12 cellular contexts compared by ENCODE assay signal in the genomic region with DNA sequence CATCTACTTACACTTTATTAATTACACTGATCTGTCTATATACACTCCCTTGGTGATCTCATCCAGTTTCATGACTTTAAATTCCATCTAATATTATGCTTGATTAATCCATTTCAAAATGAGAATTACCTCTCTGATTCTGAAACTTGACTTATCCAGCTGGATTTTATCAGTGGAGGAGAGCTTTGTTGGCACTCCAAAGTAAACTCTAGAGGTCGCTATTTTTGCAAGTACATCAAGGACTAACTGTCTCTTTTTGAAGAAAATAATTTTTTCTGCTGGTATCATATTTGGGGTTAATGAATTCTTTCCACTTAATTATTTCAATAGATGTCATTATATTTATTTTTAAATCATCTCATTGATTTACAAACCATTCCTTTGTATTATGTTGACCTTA.
DNase-seq lines count a peak whose midpoint lies in the region; ATAC-seq and TF ChIP-seq lines count a peak whose summit lies in the region.
"Had no signal": no experiment of that assay in that cellular context is flagged by ENCODE, and none has a peak within 500 bp of the region (broad histone marks: within the 10 kb centered on the region; RNA-seq: fewer than 3 reads in every experiment).

No MANE protein-coding gene starts in this region.

- H3K27me3 ChIP-seq in GM23338 (ENCODE audit: insufficient read depth) (no peaks in the 10 kb centered on the region), RWPE2 (ENCODE audit: insufficient read depth, poor library complexity, severe bottlenecking) (no peaks in the 10 kb centered on the region)

- no peaks in the 10 kb centered on the region for H3K9me2 ChIP-seq in GM23338 (ENCODE audit: insufficient read depth)

- TF ChIP-seq CTCF in AG10803 (conservative IDR thresholded peaks at IDR 0.05; ENCODE audit: low read length), result peak; percentile 47
- TF ChIP-seq CTCF in GM23338 (conservative IDR thresholded peaks at IDR 0.05; ENCODE audit: low read depth in 2 of 2), result peak; percentile 59 to 85
- TF ChIP-seq CTCF in RWPE2 (IDR thresholded peaks at IDR 0.05; ENCODE audit: poor library complexity, severe bottlenecking), result peak; percentile 41
- peak; percentile 64 for TF ChIP-seq CTCF in glutamatergic neuron (IDR thresholded peaks at IDR 0.05; ENCODE audit: partially characterized antibody, unreplicated experiment)

- H3K4me1 Mint-ChIP-seq in GM23338, result peaks cover 4% of the 10 kb centered on the region; the same call in 1 of the 3 replicates
- H3K4me1 Mint-ChIP-seq in glutamatergic neuron (ENCODE audit: low read depth, unreplicated experiment), result no peaks in the 10 kb centered on the region

- no peaks in the 10 kb centered on the region for H3K79me2 ChIP-seq in GM23338 (replicated peaks; ENCODE audit: insufficient read depth)

- no peak overlapping the region for H3K4me2 ChIP-seq in GM23338

- H3K4me3 ChIP-seq in AG10803 (ENCODE audit: low read length) (no peak overlapping the region), GM23338 (no peak overlapping the region), RWPE2 (ENCODE audit: severe bottlenecking) (no peak overlapping the region)
- H3K4me3 ChIP-seq: left ventricle myocardium inferior had no signal

- no peaks in the 10 kb centered on the region for H3K9me3 ChIP-seq in RWPE2 (ENCODE audit: severe bottlenecking)
- H3K9me3 ChIP-seq: left ventricle myocardium inferior had no signal

- H3K36me3 ChIP-seq in GM23338 (ENCODE audit: insufficient read depth) (no peaks in the 10 kb centered on the region), RWPE2 (ENCODE audit: low read depth) (no peaks in the 10 kb centered on the region)
- H3K36me3 ChIP-seq: left ventricle myocardium inferior had no signal

- no peak overlapping the region for H2AFZ ChIP-seq in GM23338

- ATAC-seq in GM23338 (no peak), RWPE2 (ENCODE audit: low read depth) (no peak), GM21717 (IDR thresholded peaks at IDR 0.05; ENCODE audit: unreplicated experiment) (no peak)
- ATAC-seq in activated naive CD4-positive, alpha-beta T cell treated with anti-CD3 and anti-CD28 coated beads, Interleukin-2, amount 50 U/mL, for 72 hours, result no peak
- ATAC-seq: activated CD8-positive, alpha-beta T cell treated with anti-CD3 and anti-CD28 coated beads for 36 hours; right cardiac atrium had no signal

- peaks cover 4% of the 10 kb centered on the region; the same call in 1 of the 2 replicates for H3K4me1 ChIP-seq in GM23338 (ENCODE audit: insufficient read depth)
- no peaks in the 10 kb centered on the region for H3K4me1 ChIP-seq in RWPE2 (ENCODE audit: insufficient read depth, poor library complexity, severe bottlenecking)
- H3K4me1 ChIP-seq: left ventricle myocardium inferior had no signal

- H3K9me3 Mint-ChIP-seq in GM23338, result no peaks in the 10 kb centered on the region
- H3K9me3 Mint-ChIP-seq in glutamatergic neuron (ENCODE audit: unreplicated experiment), result no peaks in the 10 kb centered on the region
- no peaks in the 10 kb centered on the region for H3K9me3 Mint-ChIP-seq in activated naive CD4-positive, alpha-beta T cell treated with anti-CD3 and anti-CD28 coated beads, Interleukin-2, amount 50 U/mL, for 72 hours
- H3K9me3 Mint-ChIP-seq: activated CD8-positive, alpha-beta T cell treated with anti-CD3 and anti-CD28 coated beads for 36 hours had no signal

- H3K27me3 Mint-ChIP-seq in GM23338 (ENCODE audit: insufficient read depth, low read depth, poor library complexity) (no peaks in the 10 kb centered on the region), glutamatergic neuron (ENCODE audit: unreplicated experiment) (no peaks in the 10 kb centered on the region)
- H3K27me3 Mint-ChIP-seq: activated CD8-positive, alpha-beta T cell treated with anti-CD3 and anti-CD28 coated beads for 36 hours had no signal

- no peaks in the 10 kb centered on the region for H3F3A ChIP-seq in GM23338 (replicated peaks; ENCODE audit: low read depth)

- H4K20me1 ChIP-seq in GM23338 (replicated peaks; ENCODE audit: insufficient read depth), result no peaks in the 10 kb centered on the region

- DNase-seq in AG10803 (ENCODE audit: low read depth), result peak; percentile 10
- DNase-seq in GM23338 (ENCODE audit: low spot score), result peak; percentile 69
- no peak for DNase-seq in RWPE2 (ENCODE audit: low spot score)
- no peak for DNase-seq in glutamatergic neuron
- DNase-seq in activated naive CD4-positive, alpha-beta T cell treated with anti-CD3 and anti-CD28 coated beads, Interleukin-2, amount 50 U/mL, for 72 hours (ENCODE audit: low spot score in 2 of 2), result no peak
- no peak for DNase-seq in substantia nigra (lab: John Stamatoyannopoulos, UW)
- DNase-seq in NK-92 (lab: John Stamatoyannopoulos, UW; ENCODE audit: unreplicated experiment), result no peak
- DNase-seq: activated CD8-positive, alpha-beta T cell treated with anti-CD3 and anti-CD28 coated beads for 36 hours; left ventricle myocardium inferior; right cardiac atrium had no signal

- H3K36me3 Mint-ChIP-seq in GM23338 (ENCODE audit: low read depth) (no peaks in the 10 kb centered on the region), glutamatergic neuron (ENCODE audit: unreplicated experiment) (no peaks in the 10 kb centered on the region)
- no peaks in the 10 kb centered on the region for H3K36me3 Mint-ChIP-seq in activated naive CD4-positive, alpha-beta T cell treated with anti-CD3 and anti-CD28 coated beads, Interleukin-2, amount 50 U/mL, for 72 hours

- H3K27ac ChIP-seq in GM23338 (ENCODE audit: low read depth), result no peak overlapping the region
- no peak overlapping the region for H3K27ac ChIP-seq in RWPE2 (ENCODE audit: poor library complexity, severe bottlenecking)
- no peak overlapping the region for H3K27ac ChIP-seq in substantia nigra (ENCODE audit: low read depth, low read length, poor library complexity, severe bottlenecking)
- H3K27ac ChIP-seq: epithelial cell of prostate, left ventricle myocardium inferior had no signal

- no peak overlapping the region for H3K27ac Mint-ChIP-seq in GM23338
- no peak overlapping the region for H3K27ac Mint-ChIP-seq in glutamatergic neuron (ENCODE audit: unreplicated experiment)
- H3K27ac Mint-ChIP-seq in activated naive CD4-positive, alpha-beta T cell treated with anti-CD3 and anti-CD28 coated beads, Interleukin-2, amount 50 U/mL, for 72 hours, result no peak overlapping the region
- H3K27ac Mint-ChIP-seq: activated CD8-positive, alpha-beta T cell treated with anti-CD3 and anti-CD28 coated beads for 36 hours had no signal

- H3K4me3 Mint-ChIP-seq in GM23338 (no peak overlapping the region), glutamatergic neuron (ENCODE audit: unreplicated experiment) (no peak overlapping the region)
- H3K4me3 Mint-ChIP-seq: activated CD8-positive, alpha-beta T cell treated with anti-CD3 and anti-CD28 coated beads for 36 hours had no signal

TF ChIP-seq in GM23338, 12 proteins besides CTCF, POLR2A, EP300 and RAD21 (continues in another document):
- TF ChIP-seq EZH2phosphoT487 (IDR thresholded peaks at IDR 0.05; ENCODE audit: unreplicated experiment) (no peak), POLR2AphosphoS5 (IDR thresholded peaks at IDR 0.05; ENCODE audit: low read depth) (no peak), ZNF114 (CRISPR knock-in tag; IDR thresholded peaks at IDR 0.05) (no peak), CREB1 (CRISPR knock-in tag; IDR thresholded peaks at IDR 0.05; ENCODE audit: low read depth) (no peak), EZH2 (IDR thresholded peaks at IDR 0.05; ENCODE audit: low read depth, unreplicated experiment) (no peak)
- TF ChIP-seq, protein P1, sequence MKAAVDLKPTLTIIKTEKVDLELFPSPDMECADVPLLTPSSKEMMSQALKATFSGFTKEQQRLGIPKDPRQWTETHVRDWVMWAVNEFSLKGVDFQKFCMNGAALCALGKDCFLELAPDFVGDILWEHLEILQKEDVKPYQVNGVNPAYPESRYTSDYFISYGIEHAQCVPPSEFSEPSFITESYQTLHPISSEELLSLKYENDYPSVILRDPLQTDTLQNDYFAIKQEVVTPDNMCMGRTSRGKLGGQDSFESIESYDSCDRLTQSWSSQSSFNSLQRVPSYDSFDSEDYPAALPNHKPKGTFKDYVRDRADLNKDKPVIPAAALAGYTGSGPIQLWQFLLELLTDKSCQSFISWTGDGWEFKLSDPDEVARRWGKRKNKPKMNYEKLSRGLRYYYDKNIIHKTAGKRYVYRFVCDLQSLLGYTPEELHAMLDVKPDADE (IDR thresholded peaks at IDR 0.05), result no peak

Comparison
In these comparisons a context has a peak if more than half of its experiments do, and no peak if none do; other contexts are left out.
1. DNase-seq: peak in AG10803 (single experiment) and GM23338 (single experiment); none in RWPE2 (single experiment), glutamatergic neuron (single experiment), activated naive CD4-positive, alpha-beta T cell treated with anti-CD3 and anti-CD28 coated beads, Interleukin-2, amount 50 U/mL, for 72 hours (0 of 2), substantia nigra (0 of 49) and NK-92 (single experiment).
2. Peak in every context shown above with its lines, with median percentiles within 50 percentile points of each other: CTCF ChIP-seq.